In genomic region chr5:35899805-35900204, GRCh38 we compare ENCODE assay signal across 1 cellular context.
TF ChIP-seq lines count a peak whose summit lies in the region.

No MANE protein-coding gene starts in this region.

TF ChIP-seq in GM12878, 131 proteins besides CTCF, POLR2A, EP300 and RAD21 (continued from another document):
- no peak for TF ChIP-seq HSF1 (IDR thresholded peaks at IDR 0.05; ENCODE audit: low read depth, low read length)
- TF ChIP-seq IKZF2 (IDR thresholded peaks at IDR 0.05), result peak; percentile 18 to 49; a peak in 2 of 4 replicates
- no peak for TF ChIP-seq ZNF622 (IDR thresholded peaks at IDR 0.05)
- peak; percentile 87 for TF ChIP-seq PKNOX1 (IDR thresholded peaks at IDR 0.05)
- peak; percentile 45 for TF ChIP-seq ZNF24 (IDR thresholded peaks at IDR 0.05)
- no peak for TF ChIP-seq EGR1 (IDR thresholded peaks at IDR 0.05; ENCODE audit: borderline replicate concordance in 1 of 2, low read depth in 2 of 2, low read length in 2 of 2)
- TF ChIP-seq RUNX3 (IDR thresholded peaks at IDR 0.05; ENCODE audit: low read length), result peak; percentile 79
- TF ChIP-seq PBX3 (IDR thresholded peaks at IDR 0.05; ENCODE audit: insufficient replicate concordance, low read depth, low read length), result peak; percentile 47
- TF ChIP-seq FOS (IDR thresholded peaks at IDR 0.05; ENCODE audit: borderline replicate concordance, extremely low read depth, insufficient read length), result no peak
- TF ChIP-seq MYB (IDR thresholded peaks at IDR 0.05; ENCODE audit: borderline replicate concordance, low read depth, low read length), result no peak
- peak; percentile 53 for TF ChIP-seq BCL3 (IDR thresholded peaks at IDR 0.05; ENCODE audit: borderline replicate concordance, insufficient read depth, low read depth, low read length, poor library complexity, severe bottlenecking)
- no peak for TF ChIP-seq NKRF (conservative IDR thresholded peaks at IDR 0.05)
- peak; percentile 78 for TF ChIP-seq TCF12 (IDR thresholded peaks at IDR 0.05; ENCODE audit: low read depth, low read length)
